8 cellular contexts compared by ENCODE assay signal in the genomic region with DNA sequence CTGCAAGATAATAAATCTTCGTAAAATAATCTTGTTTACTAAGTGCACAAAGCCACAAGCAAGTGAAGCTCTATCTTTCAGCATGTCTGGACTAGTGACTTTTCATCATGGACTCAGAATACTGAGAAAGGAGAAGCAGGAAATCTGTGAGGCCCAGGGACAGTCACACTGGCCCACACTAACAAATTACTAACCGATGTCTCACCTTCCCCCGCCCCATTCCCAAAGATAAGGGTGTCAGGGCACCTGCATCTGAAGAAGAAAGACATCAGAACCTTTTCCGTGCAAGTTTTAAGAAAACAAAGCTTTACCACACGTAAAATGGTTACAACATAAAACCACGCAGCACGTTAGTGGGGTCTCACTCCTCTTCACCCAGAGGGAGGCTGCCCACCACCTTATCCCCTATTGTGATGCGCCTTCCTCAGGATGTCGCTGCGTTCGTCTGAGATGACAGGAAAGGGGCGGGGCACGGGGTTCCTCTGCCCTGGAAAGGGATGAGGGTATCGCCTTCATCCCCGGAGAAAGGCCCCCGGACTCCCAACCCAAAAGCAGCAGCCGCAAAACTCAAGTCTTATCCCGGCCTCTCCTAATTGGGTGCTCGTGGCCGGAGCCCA. TPM values are rescaled to one million over a fixed set of nuclear protein-coding genes. Genes with fewer than 3 reads are reported as not detected.
DNase-seq lines count a peak whose midpoint lies in the region; ATAC-seq and TF ChIP-seq lines count a peak whose summit lies in the region.

No MANE protein-coding gene starts in this region.

- H3K4me3 Mint-ChIP-seq in Calu3 (ENCODE audit: low read depth, unreplicated experiment): peak overlapping the region; percentile 99

- H3K9me3 Mint-ChIP-seq in Calu3 (ENCODE audit: low read depth, unreplicated experiment): no peaks in the 10 kb centered on the region

- WGBS in tibial nerve, 2 donors: 3% methylated on average over 19 to 20 of the region's 20 CpGs

- H3K27me3 ChIP-seq in HL-60 (ENCODE audit: insufficient read depth, poor library complexity, severe bottlenecking) (no peaks in the 10 kb centered on the region), Panc1 (ENCODE audit: control insufficient read depth, insufficient read depth, low read length) (no peaks in the 10 kb centered on the region), tibial nerve (no peaks in the 10 kb centered on the region)

- no TSS peak for BruUV-seq in Calu3 (replicated peaks; lab: Mats Ljungman, UMichigan)
- no TSS peak for BruUV-seq in Panc1 (replicated peaks; lab: Mats Ljungman, UMichigan)

- in situ Hi-C loops in Panc1 (cut with HindIII; ENCODE audit: low pct_unique_long_range_greater_than_20kb, low sequenced_read_pairs): no loop called here

- H3K27me3 Mint-ChIP-seq in Calu3 (ENCODE audit: unreplicated experiment): no peaks in the 10 kb centered on the region

- peaks cover 33% of the 10 kb centered on the region for H3K4me1 Mint-ChIP-seq in Calu3 (ENCODE audit: low read depth, unreplicated experiment)

- TF ChIP-seq POLR2A in tibial nerve (IDR thresholded peaks at IDR 0.05): no peak

- H3K9me3 ChIP-seq in Panc1 (ENCODE audit: control insufficient read depth, insufficient read depth, low read depth, low read length): no peaks in the 10 kb centered on the region
- H3K9me3 ChIP-seq in tibial nerve: no peaks in the 10 kb centered on the region

- POLR2A ChIA-PET in Panc1 (lab: Charles Lee): interaction anchor here (0.5 to 1.1 kb wide), 4 partner anchors 10 to 254 kb away, joined by 3 to 5 read pairs (median 4); no protein-coding TSS in a partner anchor

- TF ChIP-seq EP300 in tibial nerve (IDR thresholded peaks at IDR 0.05): no peak

- DNase-seq in Calu3 (peak; percentile 66), HL-60 (ENCODE audit: low read depth in 1 of 2, low spot score in 1 of 2) (peak in 1 of 2 experiments; percentile 55), Panc1 (ENCODE audit: low read depth, low spot score) (no peak), germinal center (ENCODE audit: low spot score) (peak; percentile 45), omental fat pad (ENCODE audit: low spot score) (peak; percentile 42), tibial nerve (ENCODE audit: low spot score in 2 of 2) (peak; percentile 24 to 51)
- DNase-seq in activated effector memory CD4-positive, alpha-beta T cell treated with Interleukin-2 at 50 U/mL for 16 hours: peak; percentile 46

- peaks cover 23% of the 10 kb centered on the region for H3K36me3 Mint-ChIP-seq in Calu3 (ENCODE audit: insufficient read depth, unreplicated experiment)

- peaks cover 9% of the 10 kb centered on the region for H3K4me1 ChIP-seq in Panc1 (ENCODE audit: control insufficient read depth, insufficient read depth, low read length)
- H3K4me1 ChIP-seq in tibial nerve: peaks cover 0 to 34% (median 11%) of the 10 kb centered on the region in 4 donors

- H3K4me3 ChIP-seq in HL-60 (replicated peaks; ENCODE audit: insufficient read depth, low read length) (peak overlapping the region; percentile 99), Panc1 (ENCODE audit: low read depth in 2 of 2, low read length in 2 of 2) (peak overlapping the region; percentile 92 to 97), tibial nerve (peak overlapping the region; percentile 60 to 88 (median 74))

- H3K36me3 ChIP-seq in Panc1 (ENCODE audit: control insufficient read depth, insufficient read depth, low read length) (no peaks in the 10 kb centered on the region), tibial nerve (no peaks in the 10 kb centered on the region)

- TF ChIP-seq CTCF in Calu3 (IDR thresholded peaks at IDR 0.05; ENCODE audit: unreplicated experiment): no peak
- no peak for TF ChIP-seq CTCF in HL-60 (IDR thresholded peaks at IDR 0.05; ENCODE audit: insufficient read depth, low read length)
- 0 out of 2 replicates have a peak, but pooled peaks have one; percentile 5 for TF ChIP-seq CTCF in Panc1 (IDR thresholded peaks at IDR 0.05)
- no peak for TF ChIP-seq CTCF in omental fat pad (IDR thresholded peaks at IDR 0.05)
- no peak for TF ChIP-seq CTCF in tibial nerve (IDR thresholded peaks at IDR 0.05)

- H3K27ac ChIP-seq in HL-60 (replicated peaks) (peak overlapping the region; percentile 91), Panc1 (ENCODE audit: low read length) (peak overlapping the region; percentile 91), tibial nerve (peak overlapping the region; percentile 47 to 92 (median 82))

- ATAC-seq in GM21360 (IDR thresholded peaks at IDR 0.05; ENCODE audit: unreplicated experiment) (peak; percentile 35), Panc1 (peak; percentile 84), omental fat pad (ENCODE audit: low FRiP score) (peak; percentile 77)

- H3K27ac Mint-ChIP-seq in Calu3 (ENCODE audit: unreplicated experiment): peak overlapping the region; percentile 90

- CTCF ChIA-PET in Calu3 (lab: Charles Lee): interaction anchor here (1.3 kb wide), 1 partner anchor 38 kb away, joined by 5 read pairs; no protein-coding TSS in a partner anchor
- CTCF ChIA-PET in Panc1 (lab: Charles Lee): no interaction called here

- intact Hi-C loops in Calu3 (cut with micrococcal nuclease; ENCODE audit: unreplicated experiment): loop anchor here (10.0 kb wide), 1 partner anchor 248 kb away; no protein-coding TSS in a partner anchor
- intact Hi-C loops in Panc1 (cut with micrococcal nuclease; ENCODE audit: unreplicated experiment): loop anchor here (10.0 kb wide), 1 partner anchor 202 kb away; the partner anchor contains the start of gene FAR1

RNA-seq across cellular contexts. Expression of gene BTBD10, which starts 0.6 kb away (rescaled TPM):
- total RNA-seq in Calu3 (2022) (29.7 and 33.3 TPM in 2 replicates), Panc1 (2021; ENCODE audit: unreplicated experiment) (29.6 TPM), omental fat pad (10 to 100 TPM; 21.1 to 38.9 (median 24.2) TPM), tibial nerve (10 to 100 TPM; 29.8 to 37.0 (median 33.7) TPM)
- polyA plus RNA-seq in Panc1 (2012; ENCODE audit: insufficient read length): 19.2 TPM

RNA-seq across cellular contexts. Expression of gene PTH, which starts 33.4 kb away (rescaled TPM):
- total RNA-seq in Calu3 (2022) (not detected in 2 replicates), Panc1 (2021; ENCODE audit: unreplicated experiment) (not detected), omental fat pad (not detected), tibial nerve (not detected)
- not detected for polyA plus RNA-seq in Panc1 (2012; ENCODE audit: insufficient read length)
